Comparison of ENCODE assay signal across 15 cellular contexts in the genomic region with DNA sequence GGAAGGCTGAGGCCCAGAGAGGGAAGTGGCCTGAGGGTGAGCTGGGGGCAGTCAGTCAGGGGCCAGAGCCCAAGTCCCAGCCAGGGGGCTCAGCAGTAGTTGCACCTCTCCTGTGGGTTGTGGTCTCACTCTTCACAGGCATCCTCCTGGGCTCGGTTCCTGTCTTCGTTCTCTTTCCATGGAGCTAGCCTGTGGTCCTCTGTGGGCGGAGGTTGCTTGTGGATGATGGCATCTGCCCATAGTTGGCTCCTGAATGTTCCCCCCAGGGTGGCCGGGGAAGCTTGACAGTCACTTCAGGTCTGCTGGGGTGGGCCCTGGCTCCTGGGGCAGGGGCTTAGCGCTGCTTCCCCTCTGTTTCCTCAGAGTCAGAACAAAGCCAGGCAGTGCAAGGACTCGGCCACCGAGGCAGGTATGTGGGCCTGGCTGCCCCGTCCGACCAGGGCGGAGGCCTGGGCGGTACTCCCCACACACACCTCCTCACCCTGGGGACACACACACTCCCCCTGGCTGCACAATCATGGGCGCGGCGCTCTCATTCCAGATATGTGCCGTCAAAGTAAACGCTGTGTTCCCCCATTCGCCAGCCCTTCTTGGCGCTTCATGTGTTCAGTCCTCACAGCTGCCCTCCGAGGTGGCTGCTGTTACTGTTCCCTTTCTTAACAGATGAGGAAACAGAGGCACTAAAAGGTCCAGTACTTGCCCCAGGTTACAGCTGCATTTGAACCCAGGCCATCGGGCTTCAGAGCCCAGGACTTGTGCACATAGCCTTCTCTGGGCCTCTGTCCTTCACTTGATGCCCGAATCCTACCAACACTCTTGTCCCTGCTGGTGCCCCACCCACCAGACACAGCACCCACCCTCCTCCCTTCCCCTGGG. TPM values are rescaled to one million over a fixed set of nuclear protein-coding genes. Genes with fewer than 3 reads are reported as not detected.
DNase-seq lines count a peak whose midpoint lies in the region; ATAC-seq and TF ChIP-seq lines count a peak whose summit lies in the region.
"Had no signal": no experiment of that assay in that cellular context is flagged by ENCODE, and none has a peak within 500 bp of the region (broad histone marks: within the 10 kb centered on the region; RNA-seq: fewer than 3 reads in every experiment).

No MANE protein-coding gene starts in this region.

- H3K4me3 ChIP-seq in left ventricle myocardium inferior (no peak overlapping the region), SJCRH30 (no peak overlapping the region), MG63 (no peak overlapping the region)
- H3K4me3 ChIP-seq: GM23248 had no signal

- H3K4me1 Mint-ChIP-seq in activated naive CD8-positive, alpha-beta T cell treated with anti-CD3 and anti-CD28 coated beads, Interleukin-2, amount 50 U/mL, for 24 hours = peaks cover 7% of the 10 kb centered on the region
- H3K4me1 Mint-ChIP-seq in mesothelial cell of epicardium = peaks cover 2% of the 10 kb centered on the region

- H3K9me3 ChIP-seq in left ventricle myocardium inferior (replicated peaks) = no peaks in the 10 kb centered on the region
- no peaks in the 10 kb centered on the region for H3K9me3 ChIP-seq in SJCRH30 (replicated peaks)
- no peaks in the 10 kb centered on the region for H3K9me3 ChIP-seq in MG63
- H3K9me3 ChIP-seq: upper lobe of left lung had no signal

- no peak overlapping the region for H3K27ac ChIP-seq in left ventricle myocardium inferior (replicated peaks)
- no peak overlapping the region for H3K27ac ChIP-seq in SJCRH30
- H3K27ac ChIP-seq: GM23248, upper lobe of left lung had no signal

- H3K27ac Mint-ChIP-seq in activated naive CD8-positive, alpha-beta T cell treated with anti-CD3 and anti-CD28 coated beads, Interleukin-2, amount 50 U/mL, for 24 hours = no peak overlapping the region
- H3K27ac Mint-ChIP-seq in mesothelial cell of epicardium = no peak overlapping the region
- H3K27ac Mint-ChIP-seq: activated T-helper 2 cell treated with anti-CD3 and anti-CD28 coated beads, Interferon-gamma antibody, Interleukin-2, Interleukin-4, amounts not matched to agents 10 μg/mL and 5 μg/mL and 100 μg/mL, durations not matched to agents 14 hours and 24 hours and 36 hours had no signal

- TF ChIP-seq CTCF in left ventricle myocardium inferior (IDR thresholded peaks at IDR 0.05; ENCODE audit: borderline replicate concordance) = no peak
- no peak for TF ChIP-seq CTCF in mesothelial cell of epicardium (IDR thresholded peaks at IDR 0.05; ENCODE audit: unreplicated experiment)

- H3K36me3 ChIP-seq in left ventricle myocardium inferior (no peaks in the 10 kb centered on the region), SJCRH30 (no peaks in the 10 kb centered on the region), MG63 (no peaks in the 10 kb centered on the region)

- no peaks in the 10 kb centered on the region for H3K27me3 Mint-ChIP-seq in activated naive CD8-positive, alpha-beta T cell treated with anti-CD3 and anti-CD28 coated beads, Interleukin-2, amount 50 U/mL, for 24 hours
- H3K27me3 Mint-ChIP-seq in mesothelial cell of epicardium (ENCODE audit: low read depth) = peaks cover 2% of the 10 kb centered on the region

- peaks cover 36% of the 10 kb centered on the region for H3K27me3 ChIP-seq in left ventricle myocardium inferior (ENCODE audit: low read depth)
- H3K27me3 ChIP-seq in SJCRH30 = no peaks in the 10 kb centered on the region
- no peaks in the 10 kb centered on the region for H3K27me3 ChIP-seq in MG63
- H3K27me3 ChIP-seq: upper lobe of left lung had no signal

- intact Hi-C loops in cardiac septum (cut with DNase I) = no loop called here
- intact Hi-C loops in left ventricle myocardium inferior (cut with micrococcal nuclease) = no loop called here

- peak; percentile 70 for DNase-seq in cardiac septum (ENCODE audit: low spot score)
- no peak for DNase-seq in left ventricle myocardium inferior
- peak; percentile 1 for DNase-seq in activated naive CD8-positive, alpha-beta T cell treated with anti-CD3 and anti-CD28 coated beads, Interleukin-2, amount 50 U/mL, for 24 hours
- DNase-seq in mesothelial cell of epicardium (ENCODE audit: low spot score in 2 of 2, unreplicated experiment in 2 of 2) = peak; percentile 11 to 36
- peak; percentile 35 for DNase-seq in ureter (ENCODE audit: low spot score)
- no peak for DNase-seq in SJCRH30
- no peak for DNase-seq in NCI-H2081 treated with DMSO at 0.1 percent for 48 hours (lab: John Stamatoyannopoulos, UW)
- DNase-seq in MG63 = no peak
- DNase-seq: C1 segment of cervical spinal cord, dermis blood vessel endothelial cell, GM23248, KG1, NCI-H2081 had no signal

- no peaks in the 10 kb centered on the region for H3K9me3 Mint-ChIP-seq in activated naive CD8-positive, alpha-beta T cell treated with anti-CD3 and anti-CD28 coated beads, Interleukin-2, amount 50 U/mL, for 24 hours
- H3K9me3 Mint-ChIP-seq in mesothelial cell of epicardium = no peaks in the 10 kb centered on the region
- H3K9me3 Mint-ChIP-seq: activated T-helper 2 cell treated with anti-CD3 and anti-CD28 coated beads, Interferon-gamma antibody, Interleukin-2, Interleukin-4, amounts not matched to agents 10 μg/mL and 5 μg/mL and 100 μg/mL, durations not matched to agents 14 hours and 24 hours and 36 hours had no signal

- peaks cover 15% of the 10 kb centered on the region for H3K36me3 Mint-ChIP-seq in activated naive CD8-positive, alpha-beta T cell treated with anti-CD3 and anti-CD28 coated beads, Interleukin-2, amount 50 U/mL, for 24 hours (ENCODE audit: low read depth)
- H3K36me3 Mint-ChIP-seq in mesothelial cell of epicardium = no peaks in the 10 kb centered on the region

- no peak overlapping the region for H3K4me3 Mint-ChIP-seq in activated naive CD8-positive, alpha-beta T cell treated with anti-CD3 and anti-CD28 coated beads, Interleukin-2, amount 50 U/mL, for 24 hours
- no peak overlapping the region for H3K4me3 Mint-ChIP-seq in mesothelial cell of epicardium

- ATAC-seq in activated naive CD8-positive, alpha-beta T cell treated with anti-CD3 and anti-CD28 coated beads, Interleukin-2, amount 50 U/mL, for 24 hours = no peak

- H3K4me1 ChIP-seq in left ventricle myocardium inferior = peaks cover 14% of the 10 kb centered on the region
- peaks cover 20% of the 10 kb centered on the region for H3K4me1 ChIP-seq in SJCRH30

RNA-seq across cellular contexts. Expression of gene PSTPIP1, which starts 34.5 kb away (rescaled TPM):
- total RNA-seq in cardiac septum (2.7 TPM), left ventricle myocardium inferior (3.5 TPM), mesothelial cell of epicardium (0.59 TPM in 1 of 3 replicates, not detected in the others), ureter (12.3 TPM)
- 11.7 and 13.4 TPM in 2 replicates for total RNA-seq in SJCRH30 (2014; rRNA removed; shearing (Covaris generic))
- total RNA-seq in MG63 (2014; rRNA removed; shearing (Covaris generic); ENCODE audit: low replicate concordance) = not detected in 2 replicates
- total RNA-seq: GM23248 had no signal

RNA-seq across cellular contexts. Expression of gene TSPAN3, which starts 41.5 kb away (rescaled TPM):
- total RNA-seq in cardiac septum (101 TPM), left ventricle myocardium inferior (98.6 TPM), mesothelial cell of epicardium (301 to 312 TPM (median 307 TPM) in 3 replicates), ureter (166 TPM)
- total RNA-seq in SJCRH30 (2014; rRNA removed; shearing (Covaris generic)) = 463 and 473 TPM in 2 replicates
- total RNA-seq in MG63 (2014; rRNA removed; shearing (Covaris generic); ENCODE audit: low replicate concordance) = 239 and 258 TPM in 2 replicates

Comparison
In these comparisons a context has a peak if more than half of its experiments do, and no peak if none do; other contexts are left out.
1. DNase-seq: peak in cardiac septum (single experiment), activated naive CD8-positive, alpha-beta T cell treated with anti-CD3 and anti-CD28 coated beads, Interleukin-2, amount 50 U/mL, for 24 hours (single experiment), mesothelial cell of epicardium (2 of 2) and ureter (single experiment); none in left ventricle myocardium inferior (single experiment), SJCRH30 (0 of 2), NCI-H2081 treated with DMSO at 0.1 percent for 48 hours (single experiment) and MG63 (single experiment).